ENCODE assay signal across 8 cellular contexts in the genomic region with DNA sequence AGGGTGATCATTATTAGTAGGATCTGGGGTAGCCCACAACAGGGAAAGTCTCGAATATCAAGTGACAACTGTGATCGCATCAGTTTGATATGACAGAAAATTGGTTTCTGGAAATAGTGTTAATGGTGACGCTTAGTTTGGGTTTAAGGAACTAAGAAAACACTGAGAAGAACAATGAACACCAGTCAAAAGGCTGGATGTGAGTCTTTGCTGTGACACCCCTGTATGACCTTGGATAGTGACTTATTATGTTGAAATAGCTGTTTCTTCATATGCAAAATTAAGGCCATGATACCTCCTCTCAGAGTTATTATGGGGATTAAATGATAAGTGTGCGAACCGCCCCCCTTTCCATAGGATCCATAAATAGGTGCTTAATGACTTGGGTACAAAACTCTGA. TPM values are rescaled to one million over a fixed set of nuclear protein-coding genes. Genes with fewer than 3 reads are reported as not detected.
A peak's percentile ranks its signal among the peaks of the same experiment; 100 is the strongest.
DNase-seq lines count a peak whose midpoint lies in the region; ATAC-seq and TF ChIP-seq lines count a peak whose summit lies in the region.

No MANE protein-coding gene starts in this region.

- H2BK120ac ChIP-seq in IMR-90 (ENCODE audit: low read depth, low read length) = no peak overlapping the region

- no peak overlapping the region for H2AFZ ChIP-seq in IMR-90 (replicated peaks; ENCODE audit: low read length, poor library complexity)

- H3K4me1 ChIP-seq in IMR-90 (ENCODE audit: control insufficient read depth, insufficient read depth, low read length) (peaks cover 1% of the 10 kb centered on the region; the same call in 1 of the 2 replicates), mucosa of rectum (ENCODE audit: control insufficient read depth in 2 of 2, insufficient read depth in 2 of 2, low read length in 2 of 2) (peaks cover 21 to 22% of the 10 kb centered on the region in 2 donors)

- in situ Hi-C loops in IMR-90 (cut with MboI; ENCODE audit: low sequenced_read_pairs) = no loop called here

- peak overlapping the region; percentile 92 to 99 (median 96) for H3K4me3 Mint-ChIP-seq in brain

- H2BK20ac ChIP-seq in IMR-90 (ENCODE audit: low read depth, low read length) = no peak overlapping the region

- no peak overlapping the region for H2AK9ac ChIP-seq in IMR-90 (replicated peaks; ENCODE audit: low read depth, low read length, poor library complexity)

- H3K36me3 Mint-ChIP-seq in brain = peaks cover 22% of the 10 kb centered on the region

- H3K23ac ChIP-seq in IMR-90 (ENCODE audit: low read depth, low read length) = peak overlapping the region; percentile 95; the same call in 1 of the 2 replicates

- peak overlapping the region; percentile 92 to 95 (median 94) for H3K27ac Mint-ChIP-seq in brain

- H3K27ac ChIP-seq in IMR-90 (ENCODE audit: insufficient read depth, low read length) = peak overlapping the region; percentile 82; the same call in 1 of the 2 replicates
- peak overlapping the region; percentile 86 to 90 for H3K27ac ChIP-seq in mucosa of rectum (ENCODE audit: low read depth in 2 of 2, low read length in 2 of 2)

- peaks cover 9% of the 10 kb centered on the region; the same call in 1 of the 2 replicates for H3K9me1 ChIP-seq in IMR-90 (ENCODE audit: insufficient read depth, low read length)

- dilution Hi-C loops in IMR-90 (cut with HindIII; ENCODE audit: low sequenced_read_pairs, unreplicated experiment) = no loop called here

- H2BK5ac ChIP-seq in IMR-90 (ENCODE audit: low read depth, low read length, poor library complexity, severe bottlenecking) = peak overlapping the region; percentile 45

- peak overlapping the region; percentile 43; the same call in 1 of the 2 replicates for H3K4ac ChIP-seq in IMR-90 (ENCODE audit: low read depth, low read length)

- H3K4me3 ChIP-seq in AG09309 (ENCODE audit: control insufficient read depth, low read depth, low read length) (peak overlapping the region; percentile 85), IMR-90 (ENCODE audit: insufficient read depth, low read depth, low read length) (peak overlapping the region; percentile 70), mucosa of rectum (ENCODE audit: low read length in 2 of 2) (peak overlapping the region; percentile 85 to 92)

- 28% methylated on average over 2 of the region's 5 CpGs; no CpG with 5 or more reads in 1 of the 2 experiments for WGBS in IMR-90 (ENCODE audit: extremely low coverage in 2 of 2, insufficient read length in 1 of 2), 2 experiments

- H3K18ac ChIP-seq in IMR-90 (ENCODE audit: low read depth, low read length) = peak overlapping the region; percentile 24

- peak overlapping the region; percentile 50; the same call in 1 of the 2 replicates for H2AK5ac ChIP-seq in IMR-90 (ENCODE audit: low read depth, low read length)

- peaks cover 6 to 60% of the 10 kb centered on the region in 2 experiments for H3K79me1 ChIP-seq in IMR-90 (ENCODE audit: low read depth in 1 of 2, low read length in 2 of 2)

- TF ChIP-seq POLR2A in IMR-90 (IDR thresholded peaks at IDR 0.05; ENCODE audit: low read depth, low read length) = no peak

- H4K8ac ChIP-seq in IMR-90 (ENCODE audit: low read depth in 2 of 2, low read length in 2 of 2) = peak overlapping the region in 1 of 2 experiments; percentile 70; a peak in 1 of 4 replicates

- H3K36me3 ChIP-seq in IMR-90 (ENCODE audit: control insufficient read depth, insufficient read depth, low read length) (no peaks in the 10 kb centered on the region), mucosa of rectum (ENCODE audit: control insufficient read depth in 2 of 2, insufficient read depth in 2 of 2, low read length in 2 of 2) (no peaks in the 10 kb centered on the region)

- no peak for TF ChIP-seq RAD21 in IMR-90 (IDR thresholded peaks at IDR 0.05; ENCODE audit: low read length)

- no peak for DNase-seq in AG09309 (ENCODE audit: low read depth)
- no peak for DNase-seq in IMR-90
- no peak for DNase-seq in NCI-H69 (lab: John Stamatoyannopoulos, UW)
- DNase-seq in NCI-H1694 (lab: John Stamatoyannopoulos, UW) = no peak

- CTCF ChIA-PET in IMR-90 (lab: Yijun Ruan, JAX) = interaction anchor here (0.6 to 1.0 kb wide), 2 partner anchors 17 to 96 kb away, joined by 3 to 4 read pairs; no protein-coding TSS in a partner anchor

- TF ChIP-seq CTCF in AG09309 (IDR thresholded peaks at IDR 0.05; ENCODE audit: control insufficient read depth, insufficient read depth, low read depth, low read length, missing control alignments) = no peak
- no peak for TF ChIP-seq CTCF in IMR-90 (conservative IDR thresholded peaks at IDR 0.05; ENCODE audit: low read depth, low read length)
- no peak for TF ChIP-seq CTCF in brain (conservative IDR thresholded peaks at IDR 0.05)

- peak overlapping the region; percentile 1; the same call in 1 of the 2 replicates for H4K5ac ChIP-seq in IMR-90 (ENCODE audit: low read depth, low read length)

- ATAC-seq in IMR-90 (ENCODE audit: low read depth) (no peak), GM18520 (IDR thresholded peaks at IDR 0.05; ENCODE audit: unreplicated experiment) (no peak), HG02852 (IDR thresholded peaks at IDR 0.05; ENCODE audit: unreplicated experiment) (no peak)

- peaks cover 0 to 8% (median 0%) of the 10 kb centered on the region in 5 experiments for H3K9me3 Mint-ChIP-seq in brain

- H3K4me1 Mint-ChIP-seq in brain = peaks cover 50% of the 10 kb centered on the region

- no peak overlapping the region for H4K91ac ChIP-seq in IMR-90 (ENCODE audit: insufficient read depth, low read depth, low read length)

- no TSS peak for BruUV-seq in IMR-90 (replicated peaks; lab: Mats Ljungman, UMichigan)

- H3K27me3 ChIP-seq in IMR-90 (ENCODE audit: control insufficient read depth, insufficient read depth, low read length) (no peaks in the 10 kb centered on the region), mucosa of rectum (ENCODE audit: control insufficient read depth in 2 of 2, insufficient read depth in 2 of 2, low read length in 2 of 2) (no peaks in the 10 kb centered on the region)

- H3K27me3 Mint-ChIP-seq in brain = peaks cover 4% of the 10 kb centered on the region

- H4K20me1 ChIP-seq in IMR-90 (ENCODE audit: insufficient read depth, low read length) = peaks cover 44% of the 10 kb centered on the region

- peak overlapping the region; percentile 99 for H3K4me2 ChIP-seq in IMR-90 (ENCODE audit: low read depth, low read length)

- peak overlapping the region; percentile 98 for H3K9ac ChIP-seq in IMR-90 (ENCODE audit: low read depth, low read length)
- H3K9ac ChIP-seq in mucosa of rectum (ENCODE audit: low read depth in 1 of 2, low read length in 2 of 2) = peak overlapping the region; percentile 82 to 90

- POLR2A ChIA-PET in IMR-90 (lab: Charles Lee; ENCODE audit: unreplicated experiment) = no interaction called here

- intact Hi-C loops in IMR-90 (cut with micrococcal nuclease) = loop anchor here (10.0 kb wide), 1 partner anchor 443 kb away; no protein-coding TSS in a partner anchor

- H3K56ac ChIP-seq in IMR-90 (ENCODE audit: extremely low read depth, insufficient read depth, low read length) = peak overlapping the region; percentile 83

- H3K9me3 ChIP-seq in IMR-90 (ENCODE audit: control insufficient read depth, insufficient read depth, low read length) (no peaks in the 10 kb centered on the region), mucosa of rectum (ENCODE audit: control insufficient read depth in 2 of 2, low read length in 2 of 2) (no peaks in the 10 kb centered on the region)

- H3K14ac ChIP-seq in IMR-90 (replicated peaks; ENCODE audit: low read depth, low read length) = peak overlapping the region; percentile 85

- no peak overlapping the region for H2BK15ac ChIP-seq in IMR-90 (ENCODE audit: low read depth, low read length)

TF ChIP-seq in IMR-90, 13 proteins besides CTCF, POLR2A, EP300 and RAD21:
- no peak for TF ChIP-seq MXI1 (IDR thresholded peaks at IDR 0.05; ENCODE audit: borderline replicate concordance, low read depth, low read length)
- 0 out of 2 replicates have a peak, but pooled peaks have one; percentile 38 for TF ChIP-seq CEBPB (IDR thresholded peaks at IDR 0.05; ENCODE audit: low read depth, low read length)
- no peak for TF ChIP-seq NFE2L2 (IDR thresholded peaks at IDR 0.05; ENCODE audit: low read depth, low read length)

RNA-seq across cellular contexts. Expression of a gene that starts 0.9 kb away (rescaled TPM):
- 3.2 and 5.6 TPM in 2 replicates for total RNA-seq in IMR-90 (2012; rRNA removed)
- polyA plus RNA-seq in IMR-90 (2012; rRNA removed) = 6.6 and 6.7 TPM in 2 replicates
- 3.9 and 8.0 TPM in 2 replicates for polyA plus RNA-seq in IMR-90 (2012; cell fraction: cytosol; rRNA removed)
- polyA plus RNA-seq in IMR-90 (2012; cell fraction: nucleus; rRNA removed; ENCODE audit: low replicate concordance) = 3.3 and 7.2 TPM in 2 replicates
- 2.3 TPM for polyA plus RNA-seq in brain (ENCODE audit: insufficient read depth, low read depth, low replicate concordance)

RNA-seq across cellular contexts. Expression of a gene that starts 29.4 kb away (rescaled TPM):
- total RNA-seq in IMR-90 (2012; rRNA removed) = 48.8 and 106 TPM in 2 replicates
- polyA plus RNA-seq in IMR-90 (2012; rRNA removed) (58.3 and 72.7 TPM in 2 replicates), brain (ENCODE audit: insufficient read depth, low read depth, low replicate concordance) (28.9 TPM)
- 42.1 and 49.5 TPM in 2 replicates for polyA plus RNA-seq in IMR-90 (2012; cell fraction: cytosol; rRNA removed)
- polyA plus RNA-seq in IMR-90 (2012; cell fraction: nucleus; rRNA removed; ENCODE audit: low replicate concordance) = 9.1 and 17.4 TPM in 2 replicates

RNA-seq across cellular contexts. Expression of a gene that starts 32.6 kb away (rescaled TPM):
- 45.9 and 80.8 TPM in 2 replicates for total RNA-seq in IMR-90 (2012; rRNA removed)
- polyA plus RNA-seq in IMR-90 (2012; rRNA removed) = 61.6 and 72.7 TPM in 2 replicates
- 19.8 and 36.6 TPM in 2 replicates for polyA plus RNA-seq in IMR-90 (2012; cell fraction: cytosol; rRNA removed)
- 5.0 and 40.5 TPM in 2 replicates for polyA plus RNA-seq in IMR-90 (2012; cell fraction: nucleus; rRNA removed; ENCODE audit: low replicate concordance)
- polyA plus RNA-seq in brain (ENCODE audit: insufficient read depth, low read depth, low replicate concordance) = 15.7 TPM
